10 cellular contexts compared by ENCODE assay signal in the genomic region with DNA sequence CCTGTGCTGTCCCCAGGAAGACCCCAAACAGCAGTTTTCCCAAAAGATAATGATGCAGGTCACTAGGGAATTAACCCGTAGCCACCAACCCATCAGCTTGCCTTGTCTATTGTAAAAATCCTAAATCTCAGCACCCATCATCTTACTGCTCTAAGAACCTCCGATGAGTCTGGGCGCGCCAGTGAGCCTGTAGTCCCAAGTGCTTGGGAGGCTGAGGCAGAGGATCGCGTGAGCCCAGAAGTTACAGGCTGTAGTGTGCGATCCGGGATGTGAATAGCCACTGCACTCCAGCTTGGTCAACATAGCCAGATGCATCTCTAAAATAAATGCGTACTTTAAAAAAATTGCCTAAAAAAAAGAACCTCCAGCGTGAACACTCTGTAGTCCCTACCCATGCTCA. TPM values are rescaled to one million over a fixed set of nuclear protein-coding genes. Genes with fewer than 3 reads are reported as not detected.
DNase-seq lines count a peak whose midpoint lies in the region; ATAC-seq and TF ChIP-seq lines count a peak whose summit lies in the region.
"Had no signal": no experiment of that assay in that cellular context is flagged by ENCODE, and none has a peak within 500 bp of the region (broad histone marks: within the 10 kb centered on the region; RNA-seq: fewer than 3 reads in every experiment).

No MANE protein-coding gene starts in this region.

- no peaks in the 10 kb centered on the region for H3K79me2 ChIP-seq in smooth muscle cell (ENCODE audit: low read depth)

- H3K9me3 ChIP-seq in HUES48 (ENCODE audit: control insufficient read depth, insufficient read depth, low read length) (no peaks in the 10 kb centered on the region), ascending aorta (no peaks in the 10 kb centered on the region), smooth muscle cell (replicated peaks; ENCODE audit: low read depth) (no peaks in the 10 kb centered on the region)

- no peaks in the 10 kb centered on the region for H4K20me1 ChIP-seq in smooth muscle cell (ENCODE audit: low read depth)

- H3K4me3 ChIP-seq in HUES48 (ENCODE audit: low read depth, low read length) (peak overlapping the region; percentile 79), ascending aorta (peak overlapping the region; percentile 63 to 64), smooth muscle cell (peak overlapping the region; percentile 70)
- H3K4me3 ChIP-seq: PC-9 had no signal

- peak; percentile 4 for ATAC-seq in left lobe of liver

- TF ChIP-seq CTCF in ascending aorta (IDR thresholded peaks at IDR 0.05) (no peak), smooth muscle cell (IDR thresholded peaks at IDR 0.05; ENCODE audit: borderline replicate concordance, insufficient read depth, poor library complexity, severe bottlenecking) (no peak)

- 90% methylated on average over 10 of the region's 10 CpGs for WGBS in smooth muscle cell (ENCODE audit: low lambda C conversion rate)

- peak overlapping the region; percentile 96 for H3K4me2 ChIP-seq in smooth muscle cell
- H3K4me2 ChIP-seq: PC-9 had no signal

- intact Hi-C loops in ascending aorta (cut with DNase I), result no loop called here

- peak overlapping the region; percentile 34; the same call in 1 of the 2 replicates for H3K9ac ChIP-seq in HUES48 (ENCODE audit: low read depth, low read length)
- no peak overlapping the region for H3K9ac ChIP-seq in smooth muscle cell (ENCODE audit: low read depth)

- peaks cover 6% of the 10 kb centered on the region for H3F3A ChIP-seq in smooth muscle cell (ENCODE audit: low read depth)

- H2AFZ ChIP-seq in smooth muscle cell (ENCODE audit: low read depth), result peak overlapping the region; percentile 95
- H2AFZ ChIP-seq: PC-9 had no signal

- DNase-seq in ascending aorta (ENCODE audit: low spot score in 2 of 2) (no peak), left lobe of liver (ENCODE audit: low spot score) (no peak), smooth muscle cell (lab: John Stamatoyannopoulos, UW; ENCODE audit: unreplicated experiment) (no peak), cerebellum (ENCODE audit: low spot score) (no peak), NCI-H345 (lab: John Stamatoyannopoulos, UW) (no peak)
- DNase-seq in stimulated activated CD4-positive, alpha-beta T cell treated with anti-CD3 and anti-CD28 coated beads, Interleukin-4, amount 100 ng/mL, for 1 hour, result no peak
- DNase-seq: cortex of kidney, GDM1, PC-9 had no signal

- H3K27ac ChIP-seq in HUES48 (ENCODE audit: low read depth, low read length) (no peak overlapping the region), ascending aorta (no peak overlapping the region), smooth muscle cell (ENCODE audit: low read depth) (no peak overlapping the region)
- H3K27ac ChIP-seq: PC-9 had no signal

- H3K36me3 ChIP-seq in HUES48 (ENCODE audit: control insufficient read depth, insufficient read depth, low read length), result no peaks in the 10 kb centered on the region
- H3K36me3 ChIP-seq in ascending aorta, result peaks cover 0 to 5% of the 10 kb centered on the region in 2 donors
- no peaks in the 10 kb centered on the region for H3K36me3 ChIP-seq in smooth muscle cell (ENCODE audit: low read depth)

- H3K27me3 ChIP-seq in HUES48 (ENCODE audit: control insufficient read depth, insufficient read depth, low read length), result no peaks in the 10 kb centered on the region
- H3K27me3 ChIP-seq in ascending aorta, result no peaks in the 10 kb centered on the region
- H3K27me3 ChIP-seq in smooth muscle cell (ENCODE audit: low read depth), result no peaks in the 10 kb centered on the region

- H3K4me1 ChIP-seq in HUES48 (ENCODE audit: control insufficient read depth, insufficient read depth, low read length), result peaks cover 11% of the 10 kb centered on the region; the same call in 1 of the 2 replicates
- peaks cover 0 to 5% of the 10 kb centered on the region in 2 donors for H3K4me1 ChIP-seq in ascending aorta
- H3K4me1 ChIP-seq in smooth muscle cell (ENCODE audit: low read depth), result peaks cover 13% of the 10 kb centered on the region

RNA-seq across cellular contexts. Expression of a gene that starts 1.0 kb away (rescaled TPM):
- total RNA-seq in ascending aorta (1.4 TPM), left lobe of liver (7.5 TPM), smooth muscle cell (3.7 and 4.2 TPM in 2 replicates), cerebellum (5.8 TPM)
- polyA plus RNA-seq in smooth muscle cell, result 1.7 and 2.2 TPM in 2 replicates

RNA-seq across cellular contexts. Expression of a gene that starts 16.2 kb away (rescaled TPM):
- total RNA-seq in ascending aorta, result 57.2 TPM
- 17.0 TPM for total RNA-seq in left lobe of liver
- 18.3 and 35.7 TPM in 2 replicates for total RNA-seq in smooth muscle cell
- polyA plus RNA-seq in smooth muscle cell, result 9.3 and 11.5 TPM in 2 replicates
- total RNA-seq in cerebellum, result 22.7 TPM

RNA-seq across cellular contexts. Expression of a gene that starts 33.0 kb away (rescaled TPM):
- 116 TPM for total RNA-seq in ascending aorta
- total RNA-seq in left lobe of liver, result 3.7 TPM
- not detected in 2 replicates for total RNA-seq in smooth muscle cell
- not detected in 2 replicates for polyA plus RNA-seq in smooth muscle cell
- total RNA-seq in cerebellum, result not detected
- total RNA-seq: PC-9 had no signal

RNA-seq across cellular contexts. Expression of a gene that starts 47.9 kb away (rescaled TPM):
- 18.7 TPM for total RNA-seq in ascending aorta
- 7.9 TPM for total RNA-seq in left lobe of liver
- total RNA-seq in smooth muscle cell, result 6.7 and 8.4 TPM in 2 replicates
- 4.9 and 5.5 TPM in 2 replicates for polyA plus RNA-seq in smooth muscle cell
- 10.4 TPM for total RNA-seq in cerebellum

Comparison
In these comparisons a context has a peak if more than half of its experiments do, and no peak if none do; other contexts are left out.
1. RNA of a gene that starts 33.0 kb away (total RNA-seq): 116 TPM in ascending aorta (single experiment); 3.7 TPM in left lobe of liver (single experiment), not detected in smooth muscle cell and not detected in cerebellum (single experiment); every median in the first group is over 10 times any median in the second.
2. Peak in every context shown above with its lines, with median percentiles within 50 percentile points of each other: H3K4me3 ChIP-seq.